16 cellular contexts compared by ENCODE assay signal in the genomic region with DNA sequence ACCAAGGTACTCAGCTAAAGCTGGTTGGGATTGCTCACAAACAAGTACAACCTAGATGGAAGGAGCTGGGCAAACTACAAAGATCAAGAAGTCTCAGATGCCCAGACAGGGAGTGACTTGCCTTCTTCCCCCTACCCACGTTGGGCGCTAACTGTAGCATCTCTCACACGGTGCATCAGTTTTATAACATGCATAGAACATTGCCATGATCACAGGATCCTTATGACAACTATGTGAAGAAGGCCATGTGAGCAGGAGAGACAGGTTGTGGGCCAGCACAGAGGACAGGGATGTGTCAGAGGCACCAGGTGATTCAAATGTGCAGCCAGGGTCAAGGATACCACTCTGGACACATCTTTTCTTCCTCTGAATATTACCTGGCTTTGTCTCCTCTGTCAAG. TPM values are rescaled to one million over a fixed set of nuclear protein-coding genes. Genes with fewer than 3 reads are reported as not detected.
A peak's percentile ranks its signal among the peaks of the same experiment; 100 is the strongest.
DNase-seq lines count a peak whose midpoint lies in the region; ATAC-seq and TF ChIP-seq lines count a peak whose summit lies in the region.
"Had no signal": no experiment of that assay in that cellular context is flagged by ENCODE, and none has a peak within 500 bp of the region (broad histone marks: within the 10 kb centered on the region; RNA-seq: fewer than 3 reads in every experiment).

No MANE protein-coding gene starts in this region.

- CTCF ChIA-PET in HEK293 (lab: Yijun Ruan, JAX), result no interaction called here

- no peaks in the 10 kb centered on the region for H3K4me1 ChIP-seq in HEK293 (ENCODE audit: control insufficient read depth, insufficient read depth, low read length)
- peaks cover 32 to 37% of the 10 kb centered on the region in 2 donors for H3K4me1 ChIP-seq in thyroid gland
- H3K4me1 ChIP-seq: A549, BE2C had no signal

- no peaks in the 10 kb centered on the region for H3K27me3 ChIP-seq in thyroid gland
- H3K27me3 ChIP-seq: BE2C had no signal

- WGBS in thyroid gland, 2 donors, result 94 to 100% methylated on average over 3 of the region's 3 CpGs

- no peak for ATAC-seq in HG02571 (IDR thresholded peaks at IDR 0.05; ENCODE audit: unreplicated experiment)
- no peak for ATAC-seq in GM18873 (IDR thresholded peaks at IDR 0.05; ENCODE audit: low FRiP score, unreplicated experiment)
- ATAC-seq: A549; CD8-positive, alpha-beta T cell; GM12878 had no signal

- no peak overlapping the region for H3K27ac ChIP-seq in HEK293 (ENCODE audit: extremely low read depth, low read depth, low read length)
- H3K27ac ChIP-seq in thyroid gland, result peak overlapping the region; percentile 91 to 96 (median 93)
- H3K27ac ChIP-seq: A549 had no signal

- in situ Hi-C loops in Caki2 (cut with HindIII; ENCODE audit: low pct_unique_long_range_greater_than_20kb, low sequenced_read_pairs), result no loop called here

- TF ChIP-seq CTCF in HEK293 (tag by site-specific recombination; IDR thresholded peaks at IDR 0.05), result no peak
- no peak for TF ChIP-seq CTCF in thyroid gland (IDR thresholded peaks at IDR 0.05)

- H3K4me3 ChIP-seq in HEK293 (ENCODE audit: low read depth, low read length) (no peak overlapping the region), thyroid gland (replicated peaks in 1 of 3) (no peak overlapping the region)
- H3K4me3 ChIP-seq: A549, GM12878 had no signal

- no peak for TF ChIP-seq POLR2A in thyroid gland (IDR thresholded peaks at IDR 0.05)

- no peaks in the 10 kb centered on the region for H3K36me3 ChIP-seq in HEK293 (ENCODE audit: control insufficient read depth in 2 of 2, insufficient read depth in 1 of 2, low read length in 2 of 2)
- no peaks in the 10 kb centered on the region for H3K36me3 ChIP-seq in thyroid gland
- H3K36me3 ChIP-seq: BE2C had no signal

- POLR2A ChIA-PET in HEK293 (lab: Yijun Ruan, JAX), result no interaction called here

- intact Hi-C loops in thyroid gland (cut with DNase I), result no loop called here

- H3K9me3 ChIP-seq in HEK293 (ENCODE audit: control insufficient read depth, insufficient read depth, low read depth, low read length), result no peaks in the 10 kb centered on the region
- no peaks in the 10 kb centered on the region for H3K9me3 ChIP-seq in thyroid gland
- H3K9me3 ChIP-seq: BE2C had no signal

- peak; percentile 8 for DNase-seq in Caki2 (ENCODE audit: low read depth)
- DNase-seq in iris pigment epithelial cell (ENCODE audit: low read depth), result peak; percentile 4
- DNase-seq in thyroid gland, result no peak
- DNase-seq in stimulated activated CD4-positive, alpha-beta T cell treated with anti-CD3 and anti-CD28 coated beads, Interleukin-4, amount 100 ng/mL, for 4 hours, result no peak
- DNase-seq: BE2C; CD8-positive, alpha-beta T cell; COR-L47; GOT3; H9 had no signal

TF ChIP-seq in HEK293, 187 proteins besides CTCF, POLR2A, EP300 and RAD21:
- TF ChIP-seq ZNF24 (tag by site-specific recombination; IDR thresholded peaks at IDR 0.05) (no peak), TRIM28 (IDR thresholded peaks at IDR 0.05; ENCODE audit: borderline replicate concordance, low read length) (peak; percentile 64; the same call in 1 of the 2 replicates)
TF ChIP-seq in HEK293: peak in this region for 1.

RNA-seq across cellular contexts. Expression of gene CYP4B1, which starts 28.3 kb away (rescaled TPM):
- total RNA-seq in Caki2 (2014; rRNA removed; shearing (Covaris generic); ENCODE audit: low replicate concordance), result not detected in 2 replicates
- total RNA-seq in thyroid gland, result 10 to 100 TPM; 29.4 to 72.4 (median 62.5) TPM
- total RNA-seq: CD8-positive, alpha-beta T cell; Daoy; H9; HT1080 had no signal

RNA-seq across cellular contexts. Expression of gene EFCAB14, which starts 51.6 kb away (rescaled TPM):
- total RNA-seq in Caki2 (2014; rRNA removed; shearing (Covaris generic); ENCODE audit: low replicate concordance), result 34.5 and 60.9 TPM in 2 replicates
- total RNA-seq in thyroid gland, result 100 to 1,000 TPM; 129 to 162 (median 138) TPM

Comparison
In these comparisons a context has a peak if more than half of its experiments do, and no peak if none do; other contexts are left out.
1. DNase-seq: peak in Caki2 (single experiment) and iris pigment epithelial cell (single experiment); none in thyroid gland (0 of 2) and stimulated activated CD4-positive, alpha-beta T cell treated with anti-CD3 and anti-CD28 coated beads, Interleukin-4, amount 100 ng/mL, for 4 hours (0 of 2).
2. RNA of gene CYP4B1, which starts 28.3 kb away (total RNA-seq): 29.4 to 72.4 TPM in thyroid gland; not detected in Caki2; every median in the first group is over 10 times any median in the second.